Comparison of ENCODE assay signal across 1 cellular context in the genomic region with DNA sequence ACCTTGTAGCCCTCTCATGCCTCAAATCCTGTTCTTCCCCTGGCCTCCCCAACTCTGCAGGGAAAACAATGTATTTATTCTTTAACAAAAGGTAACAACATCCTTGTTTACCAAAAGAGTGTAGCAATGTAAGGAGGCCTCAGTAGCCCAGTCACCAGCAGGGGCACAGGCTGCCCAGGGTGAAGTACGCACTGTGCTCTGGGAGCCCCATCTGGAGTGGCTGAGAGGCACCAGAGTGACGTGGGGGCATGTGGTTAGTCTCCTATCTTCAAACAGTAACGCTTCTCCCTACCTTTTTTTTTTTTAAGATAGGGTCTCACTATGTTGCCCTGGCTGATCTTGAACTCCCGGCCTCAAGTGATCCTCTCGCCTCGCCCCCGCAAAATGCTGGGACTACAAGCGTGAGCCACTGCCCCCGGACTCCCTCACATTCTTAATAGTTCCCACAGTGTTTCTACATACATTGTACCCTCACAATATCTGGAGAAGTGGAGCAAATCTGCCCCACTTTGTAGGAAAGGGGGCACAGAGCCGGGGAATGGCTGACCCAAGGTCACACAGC.
A peak's percentile ranks its signal among the peaks of the same experiment; 100 is the strongest.
TF ChIP-seq lines count a peak whose summit lies in the region.

No MANE protein-coding gene starts in this region.

TF ChIP-seq in K562, 482 proteins besides CTCF, POLR2A, EP300 and RAD21 (continued from another document):
- TF ChIP-seq RBM25 (IDR thresholded peaks at IDR 0.05; ENCODE audit: low read depth, low read length, severe bottlenecking) = peak; percentile 12
- TF ChIP-seq EGR1 (conservative IDR thresholded peaks at IDR 0.05) = peak; percentile 20
- no peak for TF ChIP-seq TAF7 (tag; IDR thresholded peaks at IDR 0.05)
- 0 out of 2 replicates have a peak, but pooled peaks have one; percentile 47 for TF ChIP-seq ZNF384 (IDR thresholded peaks at IDR 0.05; ENCODE audit: low read depth, low read length)
